In genomic region chr4:6280365-6280996, GRCh38 we compare ENCODE assay signal across 19 cellular contexts. TPM values are rescaled to one million over a fixed set of nuclear protein-coding genes. Genes with fewer than 3 reads are reported as not detected.
DNase-seq lines count a peak whose midpoint lies in the region; ATAC-seq, FAIRE-seq and TF ChIP-seq lines count a peak whose summit lies in the region.
"Had no signal": no experiment of that assay in that cellular context is flagged by ENCODE, and none has a peak within 500 bp of the region (broad histone marks: within the 10 kb centered on the region; RNA-seq: fewer than 3 reads in every experiment).

No MANE protein-coding gene starts in this region.

- H3K27ac ChIP-seq in HepG2 (ENCODE audit: extremely low read length, insufficient read depth, low read length) (no peak overlapping the region), upper lobe of left lung (peak overlapping the region in 3 of 4 donors; percentile 61 to 83 (median 64)), body of pancreas (no peak overlapping the region)

- ATAC-seq in HepG2 (no peak), upper lobe of left lung (ENCODE audit: low FRiP score in 2 of 2) (no peak), body of pancreas (no peak)
- ATAC-seq: left cardiac atrium, mucosa of descending colon had no signal

- H3K4me2 ChIP-seq in HepG2 (ENCODE audit: low read depth, low read length): no peak overlapping the region

- 0 out of 2 replicates have a peak, but pooled peaks cover 4% of the 10 kb centered on the region for H4K20me1 ChIP-seq in HepG2 (ENCODE audit: insufficient read depth, low read length)

- no TSS peak for BruUV-seq in HepG2 (replicated peaks; lab: Mats Ljungman, UMichigan)

- no peak for TF ChIP-seq RAD21 in HepG2 (CRISPR knock-in tag; IDR thresholded peaks at IDR 0.05)

- peaks cover 3% of the 10 kb centered on the region for H3K27me3 Mint-ChIP-seq in nephron progenitor cell (ENCODE audit: low read depth, poor library complexity)
- H3K27me3 Mint-ChIP-seq: B cell had no signal

- DNase-seq in NCI-H146 (lab: John Stamatoyannopoulos, UW) (peak; percentile 14), NCI-H146 treated with DMSO at 0.1 percent for 48 hours (lab: John Stamatoyannopoulos, UW; ENCODE audit: unreplicated experiment) (no peak), T47D (ENCODE audit: low read depth in 1 of 2, low spot score in 1 of 2) (peak; percentile 48 to 85), HepG2 (ENCODE audit: low spot score) (no peak), upper lobe of left lung (no peak), nephron progenitor cell (no peak), body of pancreas (no peak)
- DNase-seq in activated CD4-positive, alpha-beta T cell treated with anti-CD3 and anti-CD28 coated beads for 1 hour: no peak
- DNase-seq: 8988T; activated naive CD4-positive, alpha-beta T cell treated with Interleukin-2 at 50 U/mL for 16 hours; anterior cingulate cortex; foreskin fibroblast; GF-D8; left cardiac atrium; mucosa of descending colon; NCI-H1436 treated with DMSO at 0.1 percent for 48 hours; T-helper 1 cell had no signal

- TF ChIP-seq POLR2A in HepG2 (IDR thresholded peaks at IDR 0.05; ENCODE audit: insufficient read depth in 1 of 2, low read depth in 2 of 2, low read length in 2 of 2): no peak
- no peak for TF ChIP-seq POLR2A in upper lobe of left lung (IDR thresholded peaks at IDR 0.05)
- TF ChIP-seq POLR2A in body of pancreas (IDR thresholded peaks at IDR 0.05): no peak

- H3K4me1 Mint-ChIP-seq in nephron progenitor cell: peaks cover 28% of the 10 kb centered on the region

- no peak overlapping the region for H3K4me3 Mint-ChIP-seq in nephron progenitor cell
- H3K4me3 Mint-ChIP-seq: B cell had no signal

- CTCF ChIA-PET in HepG2 (lab: Yijun Ruan, JAX; ENCODE audit: low intra/inter-chr PET ratio, low total read pairs): no interaction called here

- FAIRE-seq in HepG2 (lab: Jason Lieb, UNC): no peak
- FAIRE-seq: GM12891 had no signal

- peaks cover under 1% of the 10 kb centered on the region for H3K36me3 Mint-ChIP-seq in nephron progenitor cell (ENCODE audit: low read depth)

- POLR2A ChIA-PET in HepG2 (lab: Yijun Ruan, JAX): no interaction called here

- intact Hi-C loops in HepG2 (cut with micrococcal nuclease; ENCODE audit: unreplicated experiment) (no loop called here), body of pancreas (cut with DNase I) (no loop called here)

- no peak overlapping the region for H3K27ac Mint-ChIP-seq in nephron progenitor cell
- H3K27ac Mint-ChIP-seq: B cell had no signal

- H3K9ac ChIP-seq in HepG2 (ENCODE audit: insufficient read depth, low read depth, low read length): no peak overlapping the region

- TF ChIP-seq EP300 in HepG2 (IDR thresholded peaks at IDR 0.05; ENCODE audit: low read depth in 2 of 2, low read length in 2 of 2) (no peak), HepG2 (CRISPR knock-in tag; IDR thresholded peaks at IDR 0.05; ENCODE audit: borderline replicate concordance) (no peak), upper lobe of left lung (IDR thresholded peaks at IDR 0.05) (no peak)

- no peaks in the 10 kb centered on the region for H3K9me3 Mint-ChIP-seq in nephron progenitor cell

- H3K9me3 ChIP-seq in HepG2 (ENCODE audit: low read length): no peaks in the 10 kb centered on the region
- no peaks in the 10 kb centered on the region for H3K9me3 ChIP-seq in upper lobe of left lung
- H3K9me3 ChIP-seq in body of pancreas: no peaks in the 10 kb centered on the region
- H3K9me3 ChIP-seq: mucosa of descending colon had no signal

- 85% methylated on average over 8 of the region's 16 CpGs for WGBS in HepG2 (ENCODE audit: low lambda C conversion rate)
- WGBS in upper lobe of left lung, 2 donors: 87% methylated on average over 16 of the region's 16 CpGs; no CpG with 5 or more reads in 1 of the 2 donors
- WGBS in body of pancreas, 2 donors: 88 to 90% methylated on average over 5 to 16 of the region's 16 CpGs

- H3K4me1 ChIP-seq in HepG2 (ENCODE audit: insufficient read depth, low read length) (peaks cover 44% of the 10 kb centered on the region), upper lobe of left lung (peaks cover 49 to 70% (median 62%) of the 10 kb centered on the region in 4 donors), body of pancreas (peaks cover 23% of the 10 kb centered on the region)

- peaks cover 27% of the 10 kb centered on the region for H3K79me2 ChIP-seq in HepG2 (ENCODE audit: insufficient read depth, low read length)

- H3K27me3 ChIP-seq in HepG2 (ENCODE audit: control insufficient read depth in 1 of 2, insufficient read depth in 2 of 2, low read length in 2 of 2) (no peaks in the 10 kb centered on the region), upper lobe of left lung (no peaks in the 10 kb centered on the region), body of pancreas (no peaks in the 10 kb centered on the region)

- TF ChIP-seq CTCF in HepG2 (CRISPR knock-in tag; IDR thresholded peaks at IDR 0.05) (no peak), upper lobe of left lung (IDR thresholded peaks at IDR 0.05) (no peak), nephron progenitor cell (IDR thresholded peaks at IDR 0.05) (no peak), body of pancreas (IDR thresholded peaks at IDR 0.05) (no peak)

- H2AFZ ChIP-seq in HepG2 (ENCODE audit: low read length): no peak overlapping the region

- in situ Hi-C loops in T47D (cut with HindIII; ENCODE audit: low pct_unique_long_range_greater_than_20kb, low sequenced_read_pairs): no loop called here
- in situ Hi-C loops in HepG2 (cut with HindIII; ENCODE audit: extremely low pct_ligation_motif_present, low pct_unique_long_range_greater_than_20kb): no loop called here

- H3K4me3 ChIP-seq in HepG2 (replicated peaks in 1 of 3; ENCODE audit: insufficient read depth in 1 of 3, low read depth in 2 of 3, low read length in 3 of 3) (no peak overlapping the region), upper lobe of left lung (no peak overlapping the region), body of pancreas (no peak overlapping the region)
- H3K4me3 ChIP-seq: mucosa of descending colon had no signal

- H3K36me3 ChIP-seq in HepG2 (replicated peaks in 1 of 2; ENCODE audit: control insufficient read depth in 1 of 2, insufficient read depth in 2 of 2, low read length in 2 of 2): peaks cover 44 to 61% of the 10 kb centered on the region in 2 experiments
- H3K36me3 ChIP-seq in upper lobe of left lung: peaks cover 0 to 34% (median 7%) of the 10 kb centered on the region in 4 donors
- H3K36me3 ChIP-seq in body of pancreas (replicated peaks in 1 of 2; ENCODE audit: insufficient read depth in 1 of 2, low read depth in 2 of 2): no peaks in the 10 kb centered on the region

TF ChIP-seq in HepG2, 621 proteins besides CTCF, POLR2A, EP300 and RAD21 (continues in another document):
- TF ChIP-seq ATF6 (CRISPR knock-in tag; conservative IDR thresholded peaks at IDR 0.05): no peak
- no peak for TF ChIP-seq ZNF234 (CRISPR knock-in tag; conservative IDR thresholded peaks at IDR 0.05)
- TF ChIP-seq ZFP36 (IDR thresholded peaks at IDR 0.05; ENCODE audit: borderline replicate concordance, low read depth, low read length, partially characterized antibody): no peak

RNA-seq across cellular contexts. Expression of gene WFS1, which starts 10.8 kb away (rescaled TPM):
- total RNA-seq in HepG2 (2016; rRNA removed; fragmentation: Illumina TruSeq; extraction: Trizol) (19.8 and 39.1 TPM in 2 replicates), upper lobe of left lung (100 to 1,000 TPM in 3 of 6 donors, 10 to 100 TPM in 3; 88.8 to 180 (median 105) TPM), body of pancreas (10 to 100 TPM; 18.4 to 31.6 TPM)
- 3.7 and 4.2 TPM in 2 replicates for total RNA-seq in HepG2 (2016; cell fraction: cytosol; rRNA removed; fragmentation: Illumina TruSeq; extraction: Trizol; ENCODE audit: low read depth)
- total RNA-seq in HepG2 (2016; cell fraction: insoluble cytoplasmic fraction; rRNA removed; fragmentation: Illumina TruSeq; extraction: Trizol): 18.3 and 41.8 TPM in 2 replicates
- total RNA-seq in HepG2 (2016; cell fraction: membrane; rRNA removed; fragmentation: Illumina TruSeq; extraction: Trizol): 10.5 and 10.8 TPM in 2 replicates
- total RNA-seq in HepG2 (2016; cell fraction: nucleus; rRNA removed; fragmentation: Illumina TruSeq; extraction: Trizol): 47.7 and 59.7 TPM in 2 replicates
- 42.2 and 49.6 TPM in 2 replicates for polyA plus RNA-seq in HepG2 (2011; rRNA removed)
- polyA plus RNA-seq in HepG2 (2011; cell fraction: cytosol; rRNA removed): 23.5 and 32.3 TPM in 2 replicates
- 121 and 179 TPM in 2 replicates for polyA plus RNA-seq in HepG2 (2011; cell fraction: nucleus; rRNA removed)
- polyA plus RNA-seq in HepG2 (2012): 24.0 and 38.1 TPM in 2 replicates
- polyA plus RNA-seq in HepG2 (2016; cell fraction: cytosol; fragmentation: Illumina TruSeq; extraction: Trizol; ENCODE audit: low read depth): 3.2 and 3.4 TPM in 2 replicates
- polyA plus RNA-seq in HepG2 (2016; cell fraction: insoluble cytoplasmic fraction; fragmentation: Illumina TruSeq; extraction: Trizol; ENCODE audit: low read depth): 16.0 and 21.6 TPM in 2 replicates
- polyA plus RNA-seq in HepG2 (2016; cell fraction: membrane; fragmentation: Illumina TruSeq; extraction: Trizol; ENCODE audit: low read depth): 4.5 and 5.6 TPM in 2 replicates
- 86.7 and 90.9 TPM in 2 replicates for polyA plus RNA-seq in HepG2 (2016; cell fraction: nucleus; fragmentation: Illumina TruSeq; extraction: Trizol; ENCODE audit: insufficient read depth, low read depth)
- 10.6 and 128 TPM in 2 replicates for polyA minus RNA-seq in HepG2 (2011; rRNA and poly(A)+ RNA removed; ENCODE audit: low replicate concordance)
- polyA minus RNA-seq in HepG2 (2011; cell fraction: cytosol; rRNA and poly(A)+ RNA removed): 36.4 and 40.3 TPM in 2 replicates
- polyA minus RNA-seq in HepG2 (2011; cell fraction: nucleus; rRNA and poly(A)+ RNA removed): 19.9 and 27.0 TPM in 2 replicates

Comparison
In these comparisons a context has a peak if more than half of its experiments do, and no peak if none do; other contexts are left out.
1. DNase-seq: peak in NCI-H146 (single experiment) and T47D (2 of 2); none in NCI-H146 treated with DMSO at 0.1 percent for 48 hours (single experiment), HepG2 (single experiment), upper lobe of left lung (0 of 2), nephron progenitor cell (single experiment), activated CD4-positive, alpha-beta T cell treated with anti-CD3 and anti-CD28 coated beads for 1 hour (single experiment) and body of pancreas (0 of 4).
2. H3K27ac ChIP-seq: peak in upper lobe of left lung (3 of 4); none in HepG2 (single experiment) and body of pancreas (0 of 4).